In the genomic region with DNA sequence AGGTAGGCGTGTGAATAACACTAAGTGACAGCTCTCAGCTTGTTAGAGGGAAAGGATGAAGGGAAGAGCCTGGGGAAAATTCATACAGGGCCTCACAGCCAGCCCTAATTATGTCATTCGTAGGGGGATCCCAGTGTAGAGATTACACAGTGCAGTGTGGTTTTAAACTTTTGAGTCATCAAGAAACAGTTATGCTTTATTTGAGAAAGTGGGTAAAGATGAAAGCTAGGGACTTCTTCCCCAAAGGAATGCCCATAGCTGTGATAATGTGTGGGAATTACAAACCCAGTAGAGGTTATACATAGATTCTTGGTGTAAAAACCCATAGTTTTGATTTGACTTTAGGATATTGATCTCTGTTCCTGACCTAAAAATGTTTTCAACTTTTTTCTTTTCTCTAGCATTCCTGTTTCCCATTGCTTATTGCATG, we compare ENCODE assay signal across 8 cellular contexts. TPM values are rescaled to one million over a fixed set of nuclear protein-coding genes. Genes with fewer than 3 reads are reported as not detected.
A peak's percentile ranks its signal among the peaks of the same experiment; 100 is the strongest.
DNase-seq lines count a peak whose midpoint lies in the region; TF ChIP-seq lines count a peak whose summit lies in the region.

No MANE protein-coding gene starts in this region.

- DNase-seq in GM10266 (ENCODE audit: extremely low spot score): peak; percentile 64
- DNase-seq in HCEC 1CT: peak; percentile 59
- peak; percentile 38 for DNase-seq in SW480 (ENCODE audit: low spot score)
- DNase-seq in glomerular visceral epithelial cell (ENCODE audit: extremely low spot score): peak; percentile 75
- DNase-seq in activated CD8-positive, alpha-beta memory T cell treated with anti-CD3 and anti-CD28 coated beads, Interleukin-2, amount 50 U/mL, for 48 hours: no peak
- no peak for DNase-seq in islet precursor cell
- no peak for DNase-seq in G401 (ENCODE audit: low spot score)
- no peak for DNase-seq in DMS114 treated with DMSO at 0.1 percent for 48 hours (lab: John Stamatoyannopoulos, UW; ENCODE audit: unreplicated experiment)

- no peak for TF ChIP-seq CTCF in GM10266 (IDR thresholded peaks at IDR 0.05; ENCODE audit: control insufficient read depth, insufficient read depth, low read depth, missing control alignments)

- in situ Hi-C loops in G401 (cut with HindIII; ENCODE audit: low sequenced_read_pairs): no loop called here

RNA-seq across cellular contexts. Expression of gene TTF2, which starts 1.9 kb away (rescaled TPM):
- total RNA-seq in G401 (2014; rRNA removed; shearing (Covaris generic)): 19.5 and 29.0 TPM in 2 replicates

RNA-seq across cellular contexts. Expression of gene TRIM45, which starts 59.5 kb away (rescaled TPM):
- total RNA-seq in G401 (2014; rRNA removed; shearing (Covaris generic)): 5.2 and 6.0 TPM in 2 replicates

Comparison
In these comparisons a context has a peak if more than half of its experiments do, and no peak if none do; other contexts are left out.
1. DNase-seq: peak in GM10266 (single experiment), HCEC 1CT (single experiment), SW480 (single experiment) and glomerular visceral epithelial cell (single experiment); none in activated CD8-positive, alpha-beta memory T cell treated with anti-CD3 and anti-CD28 coated beads, Interleukin-2, amount 50 U/mL, for 48 hours (single experiment), islet precursor cell (single experiment), G401 (single experiment) and DMS114 treated with DMSO at 0.1 percent for 48 hours (single experiment).